In genomic region chr10:38362525-38362924, GRCh38 we compare ENCODE assay signal across 7 cellular contexts.
DNase-seq lines count a peak whose midpoint lies in the region; ATAC-seq and TF ChIP-seq lines count a peak whose summit lies in the region.
"Not testable (repeated sequence)": the region's sequence is repeated elsewhere in the genome, so short reads cannot be mapped to it uniquely, and the experiment has no call there.

No MANE protein-coding gene starts in this region.

- DNase-seq in CD4-positive, alpha-beta T cell; central memory CD8-positive, alpha-beta T cell (ENCODE audit: low spot score in 2 of 2); left lung; natural killer cell: not testable (repeated sequence)
- DNase-seq in fibroblast of villous mesenchyme (ENCODE audit: low read depth), result peak; percentile 6
- DNase-seq in renal cortical epithelial cell (ENCODE audit: low read depth), result peak; percentile 31

- not testable (repeated sequence) for ATAC-seq in CD4-positive, alpha-beta T cell (ENCODE audit: poor library complexity); central memory CD8-positive, alpha-beta T cell (replicated peaks; ENCODE audit: extremely low read depth, poor library complexity, severe bottlenecking); natural killer cell
- ATAC-seq in left lung, result peak; percentile 24

- not testable (repeated sequence) for H3K27ac ChIP-seq in CD4-positive, alpha-beta T cell (ENCODE audit: low read depth, low read length); left lung
- peak overlapping the region; percentile 15; the same call in 1 of the 2 replicates for H3K27ac ChIP-seq in VCaP

- not testable (repeated sequence) for H3K4me3 Mint-ChIP-seq in CD4-positive, alpha-beta T cell; central memory CD8-positive, alpha-beta T cell; natural killer cell

- TF ChIP-seq CTCF in CD4-positive, alpha-beta T cell (IDR thresholded peaks at IDR 0.05); VCaP (conservative IDR thresholded peaks at IDR 0.05); fibroblast of villous mesenchyme (IDR thresholded peaks at IDR 0.05; ENCODE audit: insufficient read depth, low read depth, low read length); left lung (IDR thresholded peaks at IDR 0.05); natural killer cell (IDR thresholded peaks at IDR 0.05): not testable (repeated sequence)

- POLR2A ChIA-PET in CD4-positive, alpha-beta T cell (lab: Charles Lee), result not testable (repeated sequence)

- CTCF ChIA-PET in CD4-positive, alpha-beta T cell (lab: Charles Lee), result not testable (repeated sequence)

- H3K27ac Mint-ChIP-seq in CD4-positive, alpha-beta T cell, result peak overlapping the region; percentile 35
- peak overlapping the region; percentile 58 for H3K27ac Mint-ChIP-seq in central memory CD8-positive, alpha-beta T cell (ENCODE audit: low read depth)
- peak overlapping the region; percentile 23 to 51 for H3K27ac Mint-ChIP-seq in natural killer cell

- intact Hi-C loops in CD4-positive, alpha-beta T cell (cut with DNase I, micrococcal nuclease); left lung (cut with DNase I); natural killer cell (cut with micrococcal nuclease): not testable (repeated sequence)

- H3K27me3 Mint-ChIP-seq in CD4-positive, alpha-beta T cell; central memory CD8-positive, alpha-beta T cell; natural killer cell (ENCODE audit: low read depth in 2 of 2): not testable (repeated sequence)

- H3K4me1 ChIP-seq in left lung, result not testable (repeated sequence)

- H3K4me3 ChIP-seq in fibroblast of villous mesenchyme (ENCODE audit: low read depth, low read length); left lung: not testable (repeated sequence)

- H3K36me3 Mint-ChIP-seq in CD4-positive, alpha-beta T cell (ENCODE audit: low read depth), result peaks cover 81% of the 10 kb centered on the region
- peaks cover 44% of the 10 kb centered on the region for H3K36me3 Mint-ChIP-seq in central memory CD8-positive, alpha-beta T cell (ENCODE audit: insufficient read depth)
- H3K36me3 Mint-ChIP-seq in natural killer cell, result not testable (repeated sequence)

- H3K9me3 ChIP-seq in CD4-positive, alpha-beta T cell (ENCODE audit: control insufficient read depth, low read length); left lung: not testable (repeated sequence)

- H3K27me3 ChIP-seq in CD4-positive, alpha-beta T cell (ENCODE audit: control insufficient read depth, insufficient read depth, low read length); left lung: not testable (repeated sequence)

- H3K4me1 Mint-ChIP-seq in CD4-positive, alpha-beta T cell (ENCODE audit: low read depth), result peaks cover 20% of the 10 kb centered on the region
- H3K4me1 Mint-ChIP-seq in central memory CD8-positive, alpha-beta T cell; natural killer cell: not testable (repeated sequence)

- H3K9me3 Mint-ChIP-seq in CD4-positive, alpha-beta T cell; central memory CD8-positive, alpha-beta T cell; natural killer cell: not testable (repeated sequence)

- H3K36me3 ChIP-seq in left lung, result peaks cover 0 to 34% of the 10 kb centered on the region in 2 donors
